Comparison of ENCODE assay signal across 10 cellular contexts in genomic region chr14:93035917-93036651, GRCh38.
DNase-seq lines count a peak whose midpoint lies in the region; ATAC-seq, FAIRE-seq and TF ChIP-seq lines count a peak whose summit lies in the region.
"Had no signal": no experiment of that assay in that cellular context is flagged by ENCODE, and none has a peak within 500 bp of the region (broad histone marks: within the 10 kb centered on the region; RNA-seq: fewer than 3 reads in every experiment).

No MANE protein-coding gene starts in this region.

- peak overlapping the region; percentile 49 for H3K9ac ChIP-seq in HepG2 (ENCODE audit: insufficient read depth, low read depth, low read length)

- H3K4me2 ChIP-seq in HepG2 (ENCODE audit: low read depth, low read length) = peak overlapping the region; percentile 72

- no peak overlapping the region for H3K4me3 ChIP-seq in MG63
- peak overlapping the region in 1 of 3 experiments; percentile 63; a peak in 2 of 6 replicates for H3K4me3 ChIP-seq in HepG2 (replicated peaks in 1 of 3; ENCODE audit: insufficient read depth in 1 of 3, low read depth in 2 of 3, low read length in 3 of 3)
- H3K4me3 ChIP-seq in testis = no peak overlapping the region

- CTCF ChIA-PET in HepG2 (lab: Yijun Ruan, JAX; ENCODE audit: low intra/inter-chr PET ratio, low total read pairs) = no interaction called here

- no peak for TF ChIP-seq RAD21 in HepG2 (CRISPR knock-in tag; IDR thresholded peaks at IDR 0.05)

- H3K27ac ChIP-seq in HepG2 (ENCODE audit: extremely low read length, insufficient read depth, low read length) = peak overlapping the region; percentile 64
- H3K27ac ChIP-seq in testis = peak overlapping the region; percentile 67 to 71

- WGBS in HepG2 (ENCODE audit: low lambda C conversion rate) = 0% methylated on average over 4 of the region's 22 CpGs
- WGBS in testis, 2 donors = 38 to 56% methylated on average over 11 to 22 of the region's 22 CpGs

- H4K20me1 ChIP-seq in HepG2 (ENCODE audit: insufficient read depth, low read length) = peaks cover 10% of the 10 kb centered on the region; the same call in 1 of the 2 replicates

- H3K9me3 ChIP-seq in MG63 = no peaks in the 10 kb centered on the region
- no peaks in the 10 kb centered on the region for H3K9me3 ChIP-seq in HepG2 (ENCODE audit: low read length)
- H3K9me3 ChIP-seq in testis = no peaks in the 10 kb centered on the region

- no peaks in the 10 kb centered on the region for H3K79me2 ChIP-seq in HepG2 (ENCODE audit: insufficient read depth, low read length)

- TF ChIP-seq EP300 in HepG2 (IDR thresholded peaks at IDR 0.05; ENCODE audit: low read depth in 2 of 2, low read length in 2 of 2) = peak; percentile 68 to 78; a peak in 2 of 4 replicates
- TF ChIP-seq EP300 in HepG2 (CRISPR knock-in tag; IDR thresholded peaks at IDR 0.05; ENCODE audit: borderline replicate concordance) = peak; percentile 86

- FAIRE-seq in HepG2 (lab: Jason Lieb, UNC) = peak; percentile 99
- FAIRE-seq: GM12892 had no signal

- no peak; a peak in 1 of 4 replicates for TF ChIP-seq POLR2A in HepG2 (IDR thresholded peaks at IDR 0.05; ENCODE audit: insufficient read depth in 1 of 2, low read depth in 2 of 2, low read length in 2 of 2)
- no peak for TF ChIP-seq POLR2A in testis (IDR thresholded peaks at IDR 0.05)

- DNase-seq in MG63 (peak; percentile 67), cerebellar cortex (ENCODE audit: low spot score) (peak; percentile 42), HepG2 (ENCODE audit: low spot score) (peak; percentile 91), testis (peak; percentile 83), posterior vena cava (ENCODE audit: low spot score) (no peak)
- no peak for DNase-seq in effector CD8-positive, alpha-beta T cell (lab: John Stamatoyannopoulos, UW)
- DNase-seq: NCI-H510A had no signal

- H3K27me3 ChIP-seq in MG63 (no peaks in the 10 kb centered on the region), HepG2 (ENCODE audit: control insufficient read depth in 1 of 2, insufficient read depth in 2 of 2, low read length in 2 of 2) (no peaks in the 10 kb centered on the region), testis (no peaks in the 10 kb centered on the region)

- in situ Hi-C loops in HepG2 (cut with HindIII; ENCODE audit: extremely low pct_ligation_motif_present, low pct_unique_long_range_greater_than_20kb) = no loop called here

- no peak for TF ChIP-seq CTCF in HepG2 (CRISPR knock-in tag; IDR thresholded peaks at IDR 0.05)
- TF ChIP-seq CTCF in testis (IDR thresholded peaks at IDR 0.05) = no peak

- H3K4me1 ChIP-seq in HepG2 (ENCODE audit: insufficient read depth, low read length) = peaks cover 82% of the 10 kb centered on the region
- peaks cover 85% of the 10 kb centered on the region for H3K4me1 ChIP-seq in testis

- POLR2A ChIA-PET in HepG2 (lab: Yijun Ruan, JAX) = interaction anchor here (1.0 to 2.7 kb wide), 4 partner anchors 15 to 79 kb away, joined by 3 to 15 read pairs (median 3); no protein-coding TSS in a partner anchor

- ATAC-seq in HepG2 (peak; percentile 88), GM19455 (IDR thresholded peaks at IDR 0.05; ENCODE audit: unreplicated experiment) (no peak), GM21360 (IDR thresholded peaks at IDR 0.05; ENCODE audit: unreplicated experiment) (no peak)

- BruUV-seq in HepG2 (replicated peaks; lab: Mats Ljungman, UMichigan) = no TSS peak

- intact Hi-C loops in HepG2 (cut with micrococcal nuclease; ENCODE audit: unreplicated experiment) = loop anchor here (1.0 to 10.0 kb wide), 4 partner anchors 9 to 79 kb away; partner anchors contain the start of gene ITPK1
- intact Hi-C loops in testis (cut with DNase I; ENCODE audit: low total_unique reads) = no loop called here
- intact Hi-C loops in posterior vena cava (cut with DNase I) = no loop called here

- H2AFZ ChIP-seq in HepG2 (ENCODE audit: low read length) = no peak overlapping the region

- H3K36me3 ChIP-seq in MG63 (no peaks in the 10 kb centered on the region), HepG2 (replicated peaks in 1 of 2; ENCODE audit: control insufficient read depth in 1 of 2, insufficient read depth in 2 of 2, low read length in 2 of 2) (no peaks in the 10 kb centered on the region), testis (ENCODE audit: low read depth, missing control alignments) (no peaks in the 10 kb centered on the region)

TF ChIP-seq in HepG2, 621 proteins besides CTCF, POLR2A, EP300 and RAD21 (continues in another document):
- TF ChIP-seq RXRB (CRISPR knock-in tag; IDR thresholded peaks at IDR 0.05; ENCODE audit: borderline replicate concordance) = peak; percentile 94
- TF ChIP-seq ZNF235 (CRISPR knock-in tag; IDR thresholded peaks at IDR 0.05; ENCODE audit: borderline replicate concordance) = no peak; the same call in 1 of the 2 replicates
- no peak for TF ChIP-seq NCOA5 (CRISPR knock-in tag; IDR thresholded peaks at IDR 0.05)
- TF ChIP-seq SIN3B (IDR thresholded peaks at IDR 0.05; ENCODE audit: low read length) = no peak
- TF ChIP-seq ETV6 (CRISPR knock-in tag; conservative IDR thresholded peaks at IDR 0.05) = no peak
- TF ChIP-seq HOXD1 (CRISPR knock-in tag; IDR thresholded peaks at IDR 0.05) = peak; percentile 76; the same call in 1 of the 2 replicates
- no peak for TF ChIP-seq ZNF607 (CRISPR knock-in tag; IDR thresholded peaks at IDR 0.05; ENCODE audit: borderline replicate concordance)
- no peak for TF ChIP-seq ZNF282 (IDR thresholded peaks at IDR 0.05; ENCODE audit: partially characterized antibody)
- TF ChIP-seq NR2C2 (CRISPR knock-in tag; IDR thresholded peaks at IDR 0.05; ENCODE audit: borderline replicate concordance) = peak; percentile 80
- no peak for TF ChIP-seq ZNF207 (IDR thresholded peaks at IDR 0.05; ENCODE audit: borderline replicate concordance)
- TF ChIP-seq, protein P1, sequence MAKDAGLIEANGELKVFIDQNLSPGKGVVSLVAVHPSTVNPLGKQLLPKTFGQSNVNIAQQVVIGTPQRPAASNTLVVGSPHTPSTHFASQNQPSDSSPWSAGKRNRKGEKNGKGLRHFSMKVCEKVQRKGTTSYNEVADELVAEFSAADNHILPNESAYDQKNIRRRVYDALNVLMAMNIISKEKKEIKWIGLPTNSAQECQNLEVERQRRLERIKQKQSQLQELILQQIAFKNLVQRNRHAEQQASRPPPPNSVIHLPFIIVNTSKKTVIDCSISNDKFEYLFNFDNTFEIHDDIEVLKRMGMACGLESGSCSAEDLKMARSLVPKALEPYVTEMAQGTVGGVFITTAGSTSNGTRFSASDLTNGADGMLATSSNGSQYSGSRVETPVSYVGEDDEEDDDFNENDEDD (CRISPR knock-in tag; IDR thresholded peaks at IDR 0.05; ENCODE audit: borderline replicate concordance) = no peak; the same call in 1 of the 2 replicates
- TF ChIP-seq NKX3-1 (CRISPR knock-in tag; IDR thresholded peaks at IDR 0.05) = peak; percentile 46; the same call in 1 of the 2 replicates
- peak; percentile 70 for TF ChIP-seq IRF2 (CRISPR knock-in tag; IDR thresholded peaks at IDR 0.05)
- TF ChIP-seq, protein P2, sequence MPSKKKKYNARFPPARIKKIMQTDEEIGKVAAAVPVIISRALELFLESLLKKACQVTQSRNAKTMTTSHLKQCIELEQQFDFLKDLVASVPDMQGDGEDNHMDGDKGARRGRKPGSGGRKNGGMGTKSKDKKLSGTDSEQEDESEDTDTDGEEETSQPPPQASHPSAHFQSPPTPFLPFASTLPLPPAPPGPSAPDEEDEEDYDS (CRISPR knock-in tag; IDR thresholded peaks at IDR 0.05) = no peak
- no peak for TF ChIP-seq NFE2L1 (CRISPR knock-in tag; IDR thresholded peaks at IDR 0.05; ENCODE audit: borderline replicate concordance)
- TF ChIP-seq RCOR2 (CRISPR knock-in tag; IDR thresholded peaks at IDR 0.05) = peak; percentile 85
- TF ChIP-seq STAT6 (CRISPR knock-in tag; IDR thresholded peaks at IDR 0.05; ENCODE audit: borderline replicate concordance) = peak; percentile 66; the same call in 1 of the 2 replicates
- TF ChIP-seq DMTF1 (CRISPR knock-in tag; IDR thresholded peaks at IDR 0.05) = no peak

Comparison
In these comparisons a context has a peak if more than half of its experiments do, and no peak if none do; other contexts are left out.
1. DNase-seq: peak in MG63 (single experiment), cerebellar cortex (single experiment), HepG2 (single experiment) and testis (single experiment); none in posterior vena cava (single experiment) and effector CD8-positive, alpha-beta T cell (single experiment).